Comparison of ENCODE assay signal across 36 cellular contexts in genomic region chr22:47697861-47698260, GRCh38.
"Had no signal": no experiment of that assay in that cellular context is flagged by ENCODE, and none has a peak within 500 bp of the region (broad histone marks: within the 10 kb centered on the region; RNA-seq: fewer than 3 reads in every experiment).

No MANE protein-coding gene starts in this region.

- H3K4me3 ChIP-seq: adrenal gland, body of pancreas, breast epithelium had no signal

- H3K9me3 Mint-ChIP-seq: activated B cell treated with CpG ODN at 0.5 μM for 24 hours; activated CD4-positive, alpha-beta memory T cell treated with anti-CD3 and anti-CD28 coated beads for 36 hours; activated CD4-positive, alpha-beta T cell treated with anti-CD3 and anti-CD28 coated beads, Interleukin-2, amount 10 ng/mL, durations not matched to agents 24 days and 14 days; activated CD8-positive, alpha-beta T cell treated with anti-CD3 and anti-CD28 coated beads for 36 hours; activated naive CD4-positive, alpha-beta T cell treated with anti-CD3 and anti-CD28 coated beads for 36 hours; activated naive CD4-positive, alpha-beta T cell treated with anti-CD3 and anti-CD28 coated beads, Interleukin-2, amount 50 U/mL, for 24 hours; activated naive CD8-positive, alpha-beta T cell treated with anti-CD3 and anti-CD28 coated beads for 36 hours; activated T-cell treated with anti-CD3 and anti-CD28 coated beads, Interleukin-2, amount 50 U/mL, for 72 hours; activated T-helper 1 cell treated with anti-CD3 and anti-CD28 coated beads, Interleukin-12 subunit alpha, Interleukin-12 subunit beta, Interleukin-2, Interleukin-4 antibody, amounts not matched to agents 30 ng/mL and 10 ng/mL and 1 ng/mL, durations not matched to agents 14 hours and 24 hours and 36 hours; activated T-helper 17 cell treated with anti-CD3 and anti-CD28 coated beads, Interleukin-2, amount 50 U/mL, for 72 hours; T-helper 1 cell treated with Interleukin-12 subunit alpha and Interleukin-12 subunit beta and Interleukin-4 antibody, amounts not matched to agents 30 μg/mL and 1 μg/mL, for 36 hours; T-helper 2 cell treated with Interferon-gamma antibody and Interleukin-4, amounts not matched to agents 5 μg/mL and 100 μg/mL, for 36 hours had no signal

- H3K27ac Mint-ChIP-seq: activated B cell treated with CpG ODN at 0.5 μM for 24 hours; activated CD4-positive, alpha-beta memory T cell treated with anti-CD3 and anti-CD28 coated beads for 36 hours; activated CD4-positive, alpha-beta T cell treated with anti-CD3 and anti-CD28 coated beads, Interleukin-2, amount 10 ng/mL, durations not matched to agents 24 days and 14 days; activated CD8-positive, alpha-beta T cell treated with anti-CD3 and anti-CD28 coated beads for 36 hours; activated naive CD4-positive, alpha-beta T cell treated with anti-CD3 and anti-CD28 coated beads for 36 hours; activated naive CD4-positive, alpha-beta T cell treated with anti-CD3 and anti-CD28 coated beads, Interleukin-2, amount 50 U/mL, for 24 hours; activated naive CD8-positive, alpha-beta T cell treated with anti-CD3 and anti-CD28 coated beads for 36 hours; activated T-cell treated with anti-CD3 and anti-CD28 coated beads, Interleukin-2, amount 50 U/mL, for 72 hours; activated T-helper 1 cell treated with anti-CD3 and anti-CD28 coated beads, Interleukin-12 subunit alpha, Interleukin-12 subunit beta, Interleukin-2, Interleukin-4 antibody, amounts not matched to agents 30 ng/mL and 10 ng/mL and 1 ng/mL, durations not matched to agents 14 hours and 24 hours and 36 hours; activated T-helper 17 cell treated with anti-CD3 and anti-CD28 coated beads, Interleukin-2, amount 50 U/mL, for 72 hours; T-helper 1 cell treated with Interleukin-12 subunit alpha and Interleukin-12 subunit beta and Interleukin-4 antibody, amounts not matched to agents 30 μg/mL and 1 μg/mL, for 36 hours; T-helper 2 cell treated with Interferon-gamma antibody and Interleukin-4, amounts not matched to agents 5 μg/mL and 100 μg/mL, for 36 hours had no signal

- H3K27ac ChIP-seq: adrenal gland, body of pancreas, brain microvascular endothelial cell, breast epithelium, VCaP had no signal

- ATAC-seq: activated CD8-positive, alpha-beta T cell treated with anti-CD3 and anti-CD28 coated beads for 36 hours; activated T-cell treated with anti-CD3 and anti-CD28 coated beads, Interleukin-2, amount 50 U/mL, for 4 hours; activated T-cell treated with anti-CD3 and anti-CD28 coated beads, Interleukin-2, amount 50 U/mL, for 72 hours; activated T-helper 17 cell treated with anti-CD3 and anti-CD28 coated beads, Interleukin-2, amount 50 U/mL, for 72 hours; body of pancreas had no signal

- H3K36me3 ChIP-seq: adrenal gland, brain microvascular endothelial cell, breast epithelium had no signal

- H3K27me3 Mint-ChIP-seq: activated B cell treated with CpG ODN at 0.5 μM for 24 hours; activated CD8-positive, alpha-beta T cell treated with anti-CD3 and anti-CD28 coated beads for 36 hours; activated naive CD8-positive, alpha-beta T cell treated with anti-CD3 and anti-CD28 coated beads for 36 hours had no signal

- H3K4me3 Mint-ChIP-seq: activated B cell treated with CpG ODN at 0.5 μM for 24 hours; activated CD4-positive, alpha-beta memory T cell treated with anti-CD3 and anti-CD28 coated beads for 36 hours; activated CD4-positive, alpha-beta T cell treated with anti-CD3 and anti-CD28 coated beads, Interleukin-2, amount 10 ng/mL, durations not matched to agents 24 days and 14 days; activated CD8-positive, alpha-beta T cell treated with anti-CD3 and anti-CD28 coated beads for 36 hours; activated naive CD4-positive, alpha-beta T cell treated with anti-CD3 and anti-CD28 coated beads for 36 hours; activated naive CD4-positive, alpha-beta T cell treated with anti-CD3 and anti-CD28 coated beads, Interleukin-2, amount 50 U/mL, for 24 hours; activated naive CD8-positive, alpha-beta T cell treated with anti-CD3 and anti-CD28 coated beads for 36 hours; activated T-cell treated with anti-CD3 and anti-CD28 coated beads, Interleukin-2, amount 50 U/mL, for 4 hours; activated T-cell treated with anti-CD3 and anti-CD28 coated beads, Interleukin-2, amount 50 U/mL, for 72 hours; activated T-helper 1 cell treated with anti-CD3 and anti-CD28 coated beads, Interleukin-12 subunit alpha, Interleukin-12 subunit beta, Interleukin-2, Interleukin-4 antibody, amounts not matched to agents 30 ng/mL and 10 ng/mL and 1 ng/mL, durations not matched to agents 14 hours and 24 hours and 36 hours; activated T-helper 17 cell treated with anti-CD3 and anti-CD28 coated beads, Interleukin-2, amount 50 U/mL, for 72 hours; T-helper 1 cell treated with Interleukin-12 subunit alpha and Interleukin-12 subunit beta and Interleukin-4 antibody, amounts not matched to agents 30 μg/mL and 1 μg/mL, for 36 hours; T-helper 2 cell treated with Interferon-gamma antibody and Interleukin-4, amounts not matched to agents 5 μg/mL and 100 μg/mL, for 36 hours had no signal

- H3K4me1 ChIP-seq: adrenal gland, body of pancreas, breast epithelium had no signal

- FAIRE-seq: astrocyte, TTC549 had no signal

- H3K36me3 Mint-ChIP-seq: activated CD4-positive, alpha-beta memory T cell treated with anti-CD3 and anti-CD28 coated beads for 36 hours; activated naive CD4-positive, alpha-beta T cell treated with anti-CD3 and anti-CD28 coated beads, Interleukin-2, amount 50 U/mL, for 24 hours; activated naive CD8-positive, alpha-beta T cell treated with anti-CD3 and anti-CD28 coated beads for 36 hours had no signal

- H3K27me3 ChIP-seq: adrenal gland, brain microvascular endothelial cell had no signal

- H3K4me1 Mint-ChIP-seq: activated B cell treated with CpG ODN at 0.5 μM for 24 hours; activated CD4-positive, alpha-beta T cell treated with anti-CD3 and anti-CD28 coated beads, Interleukin-2, amount 10 ng/mL, durations not matched to agents 24 days and 14 days; activated naive CD4-positive, alpha-beta T cell treated with anti-CD3 and anti-CD28 coated beads, Interleukin-2, amount 50 U/mL, for 24 hours; activated naive CD8-positive, alpha-beta T cell treated with anti-CD3 and anti-CD28 coated beads for 36 hours; activated T-helper 17 cell treated with anti-CD3 and anti-CD28 coated beads, Interleukin-2, amount 50 U/mL, for 72 hours had no signal

- H3K9me3 ChIP-seq: adrenal gland, body of pancreas, breast epithelium had no signal

- DNase-seq: activated B cell treated with CpG ODN at 0.5 μM for 24 hours; activated CD4-positive, alpha-beta memory T cell treated with anti-CD3 and anti-CD28 coated beads for 36 hours; activated CD4-positive, alpha-beta T cell treated with anti-CD3 and anti-CD28 coated beads for 4 hours; activated CD4-positive, alpha-beta T cell treated with anti-CD3 and anti-CD28 coated beads, Interleukin-2, amount 50 U/mL, for 1 hour; activated CD4-positive, alpha-beta T cell treated with anti-CD3 and anti-CD28 coated beads, Interleukin-2, amount 50 U/mL, for 4 hours; activated CD4-positive, CD25-positive, alpha-beta regulatory T cell treated with anti-CD3 and anti-CD28 coated beads, Interleukin-2, amount 50 U/mL, for 72 hours; activated CD8-positive, alpha-beta memory T cell treated with anti-CD3 and anti-CD28 coated beads, Interleukin-2, amount 50 U/mL, for 4 hours; activated CD8-positive, alpha-beta T cell treated with anti-CD3 and anti-CD28 coated beads for 36 hours; activated effector memory CD4-positive, alpha-beta T cell treated with anti-CD3 and anti-CD28 coated beads, Interleukin-2, amount 50 U/mL, for 16 hours; activated gamma-delta T cell treated with Interleukin-2 at 50 U/mL for 16 hours; activated naive CD4-positive, alpha-beta T cell; activated naive CD4-positive, alpha-beta T cell treated with anti-CD3 and anti-CD28 coated beads for 36 hours; activated naive CD8-positive, alpha-beta T cell treated with anti-CD3 and anti-CD28 coated beads for 36 hours; activated T-cell treated with anti-CD3 and anti-CD28 coated beads for 4 hours; activated T-cell treated with anti-CD3 and anti-CD28 coated beads, Interleukin-2, amount 50 U/mL, for 1 hour; activated T-cell treated with anti-CD3 and anti-CD28 coated beads, Interleukin-2, amount 50 U/mL, for 4 hours; activated T-cell treated with anti-CD3 and anti-CD28 coated beads, Interleukin-2, amount 50 U/mL, for 72 hours; adrenal gland; amniotic stem cell; aorta; body of pancreas; brain microvascular endothelial cell; central memory CD4-positive, alpha-beta T cell; T-helper 1 cell; T-helper 2 cell; T-helper 9 cell had no signal
